ENCODE assay signal across 8 cellular contexts in genomic region chr2:149313512-149313972, GRCh38.
A peak's percentile ranks its signal among the peaks of the same experiment; 100 is the strongest.
DNase-seq lines count a peak whose midpoint lies in the region; ATAC-seq and TF ChIP-seq lines count a peak whose summit lies in the region.

No MANE protein-coding gene starts in this region.

- no peaks in the 10 kb centered on the region for H3K9me3 ChIP-seq in SK-N-MC (ENCODE audit: low read depth, low read length)

- H3K4me3 ChIP-seq in NB4 (ENCODE audit: low read depth, low read length): no peak overlapping the region
- 0 out of 2 replicates have a peak overlapping the region, but pooled peaks have one; percentile 7 for H3K4me3 ChIP-seq in SK-N-MC
- no peak overlapping the region for H3K4me3 ChIP-seq in foreskin fibroblast (ENCODE audit: low read depth in 1 of 2, low read length in 2 of 2)

- DNase-seq in AG09319 (ENCODE audit: extremely low read depth, low read depth): no peak
- DNase-seq in NB4 (ENCODE audit: low read depth): peak; percentile 44
- no peak for DNase-seq in SK-N-MC (ENCODE audit: low read depth, low spot score)
- peak; percentile 8 to 57 for DNase-seq in foreskin fibroblast
- DNase-seq in pons (ENCODE audit: low spot score): peak; percentile 56
- no peak for DNase-seq in activated gamma-delta T cell treated with Interleukin-2 at 50 U/mL for 16 hours

- peak; percentile 74 for TF ChIP-seq CTCF in AG09319 (IDR thresholded peaks at IDR 0.05; ENCODE audit: low read depth, low read length)
- peak; percentile 83 for TF ChIP-seq CTCF in NB4 (IDR thresholded peaks at IDR 0.05; ENCODE audit: low read depth, low read length)
- TF ChIP-seq CTCF in foreskin fibroblast (IDR thresholded peaks at IDR 0.05; ENCODE audit: low read depth, low read length): peak; percentile 79

- no peak overlapping the region for H3K27ac ChIP-seq in SK-N-MC

- peak; percentile 95 for ATAC-seq in GM18502 (IDR thresholded peaks at IDR 0.05; ENCODE audit: poor library complexity, unreplicated experiment)
- ATAC-seq in HG02759 (IDR thresholded peaks at IDR 0.05; ENCODE audit: unreplicated experiment): peak; percentile 99

- H3K36me3 ChIP-seq in SK-N-MC (ENCODE audit: insufficient read depth, low read length): no peaks in the 10 kb centered on the region

- no peak for TF ChIP-seq POLR2A in NB4 (IDR thresholded peaks at IDR 0.05; ENCODE audit: extremely low read depth, insufficient read length)

- no peak overlapping the region for H3K9ac ChIP-seq in SK-N-MC (ENCODE audit: insufficient read length)

Comparison
In these comparisons a context has a peak if more than half of its experiments do, and no peak if none do; other contexts are left out.
1. DNase-seq: peak in NB4 (single experiment), foreskin fibroblast (2 of 2) and pons (single experiment); none in AG09319 (single experiment), SK-N-MC (single experiment) and activated gamma-delta T cell treated with Interleukin-2 at 50 U/mL for 16 hours (single experiment).
2. Peak in every context shown above with its lines, with median percentiles within 50 percentile points of each other: CTCF ChIP-seq.